ENCODE assay signal across 38 cellular contexts in genomic region chr19:54294539-54294938, GRCh38. TPM values are rescaled to one million over a fixed set of nuclear protein-coding genes. Genes with fewer than 3 reads are reported as not detected.
"Had no signal": no experiment of that assay in that cellular context is flagged by ENCODE, and none has a peak within 500 bp of the region (broad histone marks: within the 10 kb centered on the region; RNA-seq: fewer than 3 reads in every experiment).

No MANE protein-coding gene starts in this region.

- H3K36me3 ChIP-seq: adrenal gland, brain microvascular endothelial cell, breast epithelium had no signal

- H3K4me1 ChIP-seq: adrenal gland, body of pancreas, breast epithelium had no signal

- ATAC-seq: activated CD8-positive, alpha-beta T cell treated with anti-CD3 and anti-CD28 coated beads for 36 hours; activated naive CD4-positive, alpha-beta T cell treated with anti-CD3 and anti-CD28 coated beads, Interleukin-2, amount 50 U/mL, for 72 hours; activated T-cell treated with anti-CD3 and anti-CD28 coated beads, Interleukin-2, amount 50 U/mL, for 4 hours; activated T-cell treated with anti-CD3 and anti-CD28 coated beads, Interleukin-2, amount 50 U/mL, for 72 hours; activated T-helper 17 cell treated with anti-CD3 and anti-CD28 coated beads, Interleukin-2, amount 50 U/mL, for 72 hours; body of pancreas had no signal

- H3K27me3 ChIP-seq: adrenal gland, body of pancreas, brain microvascular endothelial cell had no signal

- H3K9me3 ChIP-seq: adrenal gland, body of pancreas had no signal

- DNase-seq: activated B cell treated with CpG ODN at 0.5 μM for 24 hours; activated CD4-positive, alpha-beta memory T cell treated with anti-CD3 and anti-CD28 coated beads for 36 hours; activated CD4-positive, alpha-beta T cell treated with anti-CD3 and anti-CD28 coated beads for 4 hours; activated CD4-positive, alpha-beta T cell treated with anti-CD3 and anti-CD28 coated beads, Interleukin-2, amount 10 ng/mL, durations not matched to agents 24 days and 14 days; activated CD4-positive, alpha-beta T cell treated with anti-CD3 and anti-CD28 coated beads, Interleukin-2, amount 50 U/mL, for 1 hour; activated CD4-positive, alpha-beta T cell treated with anti-CD3 and anti-CD28 coated beads, Interleukin-2, amount 50 U/mL, for 4 hours; activated CD4-positive, CD25-positive, alpha-beta regulatory T cell treated with anti-CD3 and anti-CD28 coated beads, Interleukin-2, amount 50 U/mL, for 72 hours; activated CD8-positive, alpha-beta memory T cell treated with anti-CD3 and anti-CD28 coated beads, Interleukin-2, amount 50 U/mL, for 4 hours; activated CD8-positive, alpha-beta T cell treated with anti-CD3 and anti-CD28 coated beads for 36 hours; activated effector memory CD4-positive, alpha-beta T cell treated with anti-CD3 and anti-CD28 coated beads, Interleukin-2, amount 50 U/mL, for 16 hours; activated gamma-delta T cell treated with Interleukin-2 at 50 U/mL for 16 hours; activated naive CD4-positive, alpha-beta T cell; activated naive CD4-positive, alpha-beta T cell treated with anti-CD3 and anti-CD28 coated beads for 36 hours; activated naive CD4-positive, alpha-beta T cell treated with anti-CD3 and anti-CD28 coated beads, Interleukin-2, amount 50 U/mL, for 16 hours; activated naive CD8-positive, alpha-beta T cell treated with anti-CD3 and anti-CD28 coated beads for 36 hours; activated T-cell treated with anti-CD3 and anti-CD28 coated beads for 4 hours; activated T-cell treated with anti-CD3 and anti-CD28 coated beads, Interleukin-2, amount 50 U/mL, for 1 hour; activated T-cell treated with anti-CD3 and anti-CD28 coated beads, Interleukin-2, amount 50 U/mL, for 4 hours; activated T-cell treated with anti-CD3 and anti-CD28 coated beads, Interleukin-2, amount 50 U/mL, for 72 hours; adrenal gland; amniotic stem cell; aorta; body of pancreas; brain microvascular endothelial cell; central memory CD4-positive, alpha-beta T cell; SW 1271; T-helper 1 cell; T-helper 2 cell; T-helper 9 cell had no signal

- FAIRE-seq: astrocyte, TTC549 had no signal

- H3K27ac ChIP-seq: adrenal gland, body of pancreas, brain microvascular endothelial cell, breast epithelium, VCaP had no signal

- H3K4me3 ChIP-seq: adrenal gland, body of pancreas, breast epithelium had no signal

RNA-seq across cellular contexts. Expression of gene LILRB2, which starts 13.6 kb away (rescaled TPM):
- total RNA-seq: activated CD4-positive, alpha-beta memory T cell treated with anti-CD3 and anti-CD28 coated beads for 36 hours; activated CD4-positive, alpha-beta T cell treated with anti-CD3 and anti-CD28 coated beads, Interleukin-2, amount 10 ng/mL, durations not matched to agents 24 days and 14 days; activated CD8-positive, alpha-beta memory T cell treated with anti-CD3 and anti-CD28 coated beads for 36 hours; activated CD8-positive, alpha-beta T cell treated with anti-CD3 and anti-CD28 coated beads for 36 hours; activated naive CD4-positive, alpha-beta T cell treated with anti-CD3 and anti-CD28 coated beads for 36 hours; activated naive CD4-positive, alpha-beta T cell treated with anti-CD3 and anti-CD28 coated beads, Interleukin-2, amount 50 U/mL, for 72 hours; activated naive CD8-positive, alpha-beta T cell treated with anti-CD3 and anti-CD28 coated beads for 36 hours; activated T-cell treated with anti-CD3 and anti-CD28 coated beads, Interleukin-2, amount 50 U/mL, for 4 hours; activated T-cell treated with anti-CD3 and anti-CD28 coated beads, Interleukin-2, amount 50 U/mL, for 72 hours; activated T-helper 1 cell treated with anti-CD3 and anti-CD28 coated beads, Interleukin-12 subunit alpha, Interleukin-12 subunit beta, Interleukin-2, Interleukin-4 antibody, amounts not matched to agents 30 ng/mL and 10 ng/mL and 1 ng/mL, durations not matched to agents 14 hours and 24 hours and 36 hours; activated T-helper 17 cell treated with anti-CD3 and anti-CD28 coated beads, Interleukin-2, amount 50 U/mL, for 72 hours; astrocyte had no signal

RNA-seq across cellular contexts. Expression of gene LILRA5, which starts 18.4 kb away (rescaled TPM):
- total RNA-seq: activated CD4-positive, alpha-beta memory T cell treated with anti-CD3 and anti-CD28 coated beads for 36 hours; activated CD4-positive, alpha-beta T cell treated with anti-CD3 and anti-CD28 coated beads, Interleukin-2, amount 10 ng/mL, durations not matched to agents 24 days and 14 days; activated CD8-positive, alpha-beta memory T cell treated with anti-CD3 and anti-CD28 coated beads for 36 hours; activated CD8-positive, alpha-beta T cell treated with anti-CD3 and anti-CD28 coated beads for 36 hours; activated naive CD4-positive, alpha-beta T cell treated with anti-CD3 and anti-CD28 coated beads for 36 hours; activated naive CD4-positive, alpha-beta T cell treated with anti-CD3 and anti-CD28 coated beads, Interleukin-2, amount 50 U/mL, for 72 hours; activated naive CD8-positive, alpha-beta T cell treated with anti-CD3 and anti-CD28 coated beads for 36 hours; activated T-cell treated with anti-CD3 and anti-CD28 coated beads, Interleukin-2, amount 50 U/mL, for 4 hours; activated T-cell treated with anti-CD3 and anti-CD28 coated beads, Interleukin-2, amount 50 U/mL, for 72 hours; activated T-helper 1 cell treated with anti-CD3 and anti-CD28 coated beads, Interleukin-12 subunit alpha, Interleukin-12 subunit beta, Interleukin-2, Interleukin-4 antibody, amounts not matched to agents 30 ng/mL and 10 ng/mL and 1 ng/mL, durations not matched to agents 14 hours and 24 hours and 36 hours; activated T-helper 17 cell treated with anti-CD3 and anti-CD28 coated beads, Interleukin-2, amount 50 U/mL, for 72 hours; astrocyte had no signal

RNA-seq across cellular contexts. Expression of gene LILRB5, which starts 37.5 kb away (rescaled TPM):
- total RNA-seq: activated CD4-positive, alpha-beta memory T cell treated with anti-CD3 and anti-CD28 coated beads for 36 hours; activated CD4-positive, alpha-beta T cell treated with anti-CD3 and anti-CD28 coated beads, Interleukin-2, amount 10 ng/mL, durations not matched to agents 24 days and 14 days; activated CD8-positive, alpha-beta memory T cell treated with anti-CD3 and anti-CD28 coated beads for 36 hours; activated CD8-positive, alpha-beta T cell treated with anti-CD3 and anti-CD28 coated beads for 36 hours; activated naive CD4-positive, alpha-beta T cell treated with anti-CD3 and anti-CD28 coated beads for 36 hours; activated naive CD4-positive, alpha-beta T cell treated with anti-CD3 and anti-CD28 coated beads, Interleukin-2, amount 50 U/mL, for 72 hours; activated naive CD8-positive, alpha-beta T cell treated with anti-CD3 and anti-CD28 coated beads for 36 hours; activated T-cell treated with anti-CD3 and anti-CD28 coated beads, Interleukin-2, amount 50 U/mL, for 4 hours; activated T-helper 1 cell treated with anti-CD3 and anti-CD28 coated beads, Interleukin-12 subunit alpha, Interleukin-12 subunit beta, Interleukin-2, Interleukin-4 antibody, amounts not matched to agents 30 ng/mL and 10 ng/mL and 1 ng/mL, durations not matched to agents 14 hours and 24 hours and 36 hours; activated T-helper 17 cell treated with anti-CD3 and anti-CD28 coated beads, Interleukin-2, amount 50 U/mL, for 72 hours; astrocyte had no signal

RNA-seq across cellular contexts. Expression of gene LILRA4, which starts 44.4 kb away (rescaled TPM):
- total RNA-seq: activated CD4-positive, alpha-beta memory T cell treated with anti-CD3 and anti-CD28 coated beads for 36 hours; activated CD4-positive, alpha-beta T cell treated with anti-CD3 and anti-CD28 coated beads, Interleukin-2, amount 10 ng/mL, durations not matched to agents 24 days and 14 days; activated CD8-positive, alpha-beta memory T cell treated with anti-CD3 and anti-CD28 coated beads for 36 hours; activated CD8-positive, alpha-beta T cell treated with anti-CD3 and anti-CD28 coated beads for 36 hours; activated naive CD4-positive, alpha-beta T cell treated with anti-CD3 and anti-CD28 coated beads for 36 hours; activated naive CD4-positive, alpha-beta T cell treated with anti-CD3 and anti-CD28 coated beads, Interleukin-2, amount 50 U/mL, for 72 hours; activated T-cell treated with anti-CD3 and anti-CD28 coated beads, Interleukin-2, amount 50 U/mL, for 4 hours; activated T-cell treated with anti-CD3 and anti-CD28 coated beads, Interleukin-2, amount 50 U/mL, for 72 hours; activated T-helper 1 cell treated with anti-CD3 and anti-CD28 coated beads, Interleukin-12 subunit alpha, Interleukin-12 subunit beta, Interleukin-2, Interleukin-4 antibody, amounts not matched to agents 30 ng/mL and 10 ng/mL and 1 ng/mL, durations not matched to agents 14 hours and 24 hours and 36 hours; activated T-helper 17 cell treated with anti-CD3 and anti-CD28 coated beads, Interleukin-2, amount 50 U/mL, for 72 hours; aorta; astrocyte; body of pancreas; cardiac septum had no signal
- polyA plus RNA-seq: adrenal gland, aorta had no signal

RNA-seq across cellular contexts. Expression of gene LILRA6, which starts 51.9 kb away (rescaled TPM):
- total RNA-seq: activated B cell treated with CpG ODN at 0.5 μM for 24 hours; activated CD8-positive, alpha-beta memory T cell treated with anti-CD3 and anti-CD28 coated beads for 36 hours; activated CD8-positive, alpha-beta T cell treated with anti-CD3 and anti-CD28 coated beads for 36 hours; activated naive CD4-positive, alpha-beta T cell treated with anti-CD3 and anti-CD28 coated beads for 36 hours; activated naive CD4-positive, alpha-beta T cell treated with anti-CD3 and anti-CD28 coated beads, Interleukin-2, amount 50 U/mL, for 72 hours; activated naive CD8-positive, alpha-beta T cell treated with anti-CD3 and anti-CD28 coated beads for 36 hours; activated T-cell treated with anti-CD3 and anti-CD28 coated beads, Interleukin-2, amount 50 U/mL, for 4 hours; activated T-cell treated with anti-CD3 and anti-CD28 coated beads, Interleukin-2, amount 50 U/mL, for 72 hours; astrocyte; body of pancreas had no signal
